18 cellular contexts compared by ENCODE assay signal in genomic region chr5:76701298-76701697, GRCh38. TPM values are rescaled to one million over a fixed set of nuclear protein-coding genes. Genes with fewer than 3 reads are reported as not detected.
DNase-seq lines count a peak whose midpoint lies in the region; ATAC-seq, FAIRE-seq and TF ChIP-seq lines count a peak whose summit lies in the region.
"Had no signal": no experiment of that assay in that cellular context is flagged by ENCODE, and none has a peak within 500 bp of the region (broad histone marks: within the 10 kb centered on the region; RNA-seq: fewer than 3 reads in every experiment).

No MANE protein-coding gene starts in this region.

- TF ChIP-seq CTCF in A549 (IDR thresholded peaks at IDR 0.05), result no peak
- TF ChIP-seq CTCF in brain microvascular endothelial cell (IDR thresholded peaks at IDR 0.05; ENCODE audit: low read depth, low read length, missing control alignments), result no peak

- TF ChIP-seq POLR2A in A549 (IDR thresholded peaks at IDR 0.05; ENCODE audit: low read length), result no peak

- H3K36me3 ChIP-seq in MG63 (no peaks in the 10 kb centered on the region), brain microvascular endothelial cell (replicated peaks) (no peaks in the 10 kb centered on the region)

- no peaks in the 10 kb centered on the region for H3K9me3 ChIP-seq in A549
- H3K9me3 ChIP-seq in MG63, result no peaks in the 10 kb centered on the region
- H3K9me3 ChIP-seq: stomach had no signal

- no peaks in the 10 kb centered on the region for H3K9me3 Mint-ChIP-seq in activated CD4-positive, alpha-beta T cell treated with anti-CD3 and anti-CD28 coated beads, Interleukin-2, amount 10 ng/mL, durations not matched to agents 24 days and 14 days
- H3K9me3 Mint-ChIP-seq: activated naive CD4-positive, alpha-beta T cell treated with anti-CD3 and anti-CD28 coated beads, Interleukin-2, amount 50 U/mL, for 24 hours; T-helper 1 cell treated with Interleukin-12 subunit alpha and Interleukin-12 subunit beta and Interleukin-4 antibody, amounts not matched to agents 30 μg/mL and 1 μg/mL, for 36 hours had no signal

- peak overlapping the region; percentile 44 for H3K4me2 ChIP-seq in A549

- no peak; a peak in 1 of 5 replicates for TF ChIP-seq RAD21 in A549 (conservative IDR thresholded peaks at IDR 0.05 in 1 of 2, IDR thresholded peaks at IDR 0.05 in 1 of 2)

- H3K27me3 Mint-ChIP-seq in activated CD4-positive, alpha-beta T cell treated with anti-CD3 and anti-CD28 coated beads, Interleukin-2, amount 10 ng/mL, durations not matched to agents 24 days and 14 days, result no peaks in the 10 kb centered on the region
- H3K27me3 Mint-ChIP-seq: activated naive CD4-positive, alpha-beta T cell treated with anti-CD3 and anti-CD28 coated beads, Interleukin-2, amount 50 U/mL, for 24 hours had no signal

- no peak for FAIRE-seq in A549 (lab: Jason Lieb, UNC)
- FAIRE-seq: islet of Langerhans had no signal

- peaks cover 2% of the 10 kb centered on the region for H3K4me1 Mint-ChIP-seq in activated CD4-positive, alpha-beta T cell treated with anti-CD3 and anti-CD28 coated beads, Interleukin-2, amount 10 ng/mL, durations not matched to agents 24 days and 14 days
- H3K4me1 Mint-ChIP-seq: activated naive CD4-positive, alpha-beta T cell treated with anti-CD3 and anti-CD28 coated beads, Interleukin-2, amount 50 U/mL, for 24 hours had no signal

- intact Hi-C loops in activated CD4-positive, alpha-beta T cell treated with anti-CD3 and anti-CD28 coated beads, Interleukin-2, amount 10 ng/mL, durations not matched to agents 24 days and 14 days (cut with micrococcal nuclease), result no loop called here

- WGBS in A549 (ENCODE audit: missing lambda C conversion rate), result 5% methylated on average over 2 of the region's 2 CpGs

- peak; percentile 96 for ATAC-seq in A549
- ATAC-seq: activated CD8-positive, alpha-beta T cell treated with anti-CD3 and anti-CD28 coated beads, Interleukin-2, amount 10 ng/mL, durations not matched to agents 7 days and 5 days had no signal

- peaks cover 14% of the 10 kb centered on the region for H3K4me1 ChIP-seq in A549

- H3K27ac Mint-ChIP-seq in activated CD4-positive, alpha-beta T cell treated with anti-CD3 and anti-CD28 coated beads, Interleukin-2, amount 10 ng/mL, durations not matched to agents 24 days and 14 days, result no peak overlapping the region
- H3K27ac Mint-ChIP-seq: activated CD8-positive, alpha-beta T cell treated with anti-CD3 and anti-CD28 coated beads, Interleukin-2, amount 10 ng/mL, durations not matched to agents 7 days and 5 days; T-helper 1 cell treated with Interleukin-12 subunit alpha and Interleukin-12 subunit beta and Interleukin-4 antibody, amounts not matched to agents 30 μg/mL and 1 μg/mL, for 36 hours had no signal

- H3K36me3 Mint-ChIP-seq in activated CD4-positive, alpha-beta T cell treated with anti-CD3 and anti-CD28 coated beads, Interleukin-2, amount 10 ng/mL, durations not matched to agents 24 days and 14 days (ENCODE audit: low read depth), result peaks cover 39% of the 10 kb centered on the region

- in situ Hi-C loops in brain microvascular endothelial cell (cut with HindIII; ENCODE audit: low pct_ligation_motif_present, low sequenced_read_pairs), result no loop called here

- CTCF ChIA-PET in A549 (lab: Yijun Ruan, JAX), result interaction anchor here (0.9 to 1.8 kb wide), 4 partner anchors 9 to 100 kb away, joined by 3 to 5 read pairs (median 4); no protein-coding TSS in a partner anchor

- H3K4me3 ChIP-seq in A549, result no peak overlapping the region
- no peak overlapping the region for H3K4me3 ChIP-seq in MG63
- H3K4me3 ChIP-seq in brain microvascular endothelial cell (ENCODE audit: low read depth, low read length), result no peak overlapping the region
- H3K4me3 ChIP-seq: stomach had no signal

- peak in 1 of 2 experiments; percentile 71 for DNase-seq in A549 (ENCODE audit: low read depth in 1 of 2, low spot score in 1 of 2)
- DNase-seq in MG63, result peak; percentile 79
- peak; percentile 89 for DNase-seq in brain microvascular endothelial cell
- DNase-seq in kidney glomerular epithelial cell (lab: John Stamatoyannopoulos, UW), result peak; percentile 88
- no peak for DNase-seq in epidermal melanocyte (ENCODE audit: insufficient read length, low spot score)
- no peak for DNase-seq in NCI-H1930 (lab: John Stamatoyannopoulos, UW)
- no peak for DNase-seq in activated CD4-positive, alpha-beta T cell treated with anti-CD3 and anti-CD28 coated beads, Interleukin-2, amount 50 U/mL, for 1 hour
- DNase-seq in activated CD4-positive, alpha-beta T cell treated with anti-CD3 and anti-CD28 coated beads, Interleukin-2, amount 10 ng/mL, durations not matched to agents 24 days and 14 days, result no peak
- DNase-seq: activated CD8-positive, alpha-beta T cell treated with anti-CD3 and anti-CD28 coated beads, Interleukin-2, amount 10 ng/mL, durations not matched to agents 7 days and 5 days; AML-193; NCI-H1436 treated with DMSO at 0.1 percent for 48 hours; NCI-H748 treated with DMSO at 0.1 percent for 48 hours; nucleus accumbens; stimulated activated CD4-positive, alpha-beta T cell treated with anti-CD3 and anti-CD28 coated beads, Interleukin-2, amount 100 ng/mL, for 24 hours; stomach had no signal

- POLR2A ChIA-PET in A549 (lab: Yijun Ruan, JAX), result interaction anchor here (0.9 kb wide), 1 partner anchor 12 kb away, joined by 3 read pairs; no protein-coding TSS in a partner anchor

- H3K27ac ChIP-seq in A549 (peak overlapping the region in 1 of 2 experiments; percentile 27; a peak in 1 of 6 replicates), brain microvascular endothelial cell (no peak overlapping the region)
- H3K27ac ChIP-seq: stomach had no signal

- TF ChIP-seq EP300 in A549 (IDR thresholded peaks at IDR 0.05), result peak; percentile 42 to 59; a peak in 2 of 5 replicates

- H3K4me3 Mint-ChIP-seq in activated CD4-positive, alpha-beta T cell treated with anti-CD3 and anti-CD28 coated beads, Interleukin-2, amount 10 ng/mL, durations not matched to agents 24 days and 14 days, result no peak overlapping the region
- H3K4me3 Mint-ChIP-seq: activated CD8-positive, alpha-beta T cell treated with anti-CD3 and anti-CD28 coated beads, Interleukin-2, amount 10 ng/mL, durations not matched to agents 7 days and 5 days; activated naive CD4-positive, alpha-beta T cell treated with anti-CD3 and anti-CD28 coated beads, Interleukin-2, amount 50 U/mL, for 24 hours; T-helper 1 cell treated with Interleukin-12 subunit alpha and Interleukin-12 subunit beta and Interleukin-4 antibody, amounts not matched to agents 30 μg/mL and 1 μg/mL, for 36 hours had no signal

- H3K27me3 ChIP-seq in MG63, result no peaks in the 10 kb centered on the region
- no peaks in the 10 kb centered on the region for H3K27me3 ChIP-seq in brain microvascular endothelial cell (replicated peaks)
- H3K27me3 ChIP-seq: stomach had no signal

TF ChIP-seq in A549, 52 proteins besides CTCF, POLR2A, EP300 and RAD21 (continues in another document):
- TF ChIP-seq MAZ (IDR thresholded peaks at IDR 0.05; ENCODE audit: borderline replicate concordance, low read depth, low read length) (no peak), TP53 (CRISPR knock-in tag; IDR thresholded peaks at IDR 0.05) (no peak), NFE2L2 (conservative IDR thresholded peaks at IDR 0.05; ENCODE audit: low read length) (no peak), HOXB13 (CRISPR knock-in tag; IDR thresholded peaks at IDR 0.05; ENCODE audit: low read depth) (no peak), TFCP2L1 (CRISPR knock-in tag; IDR thresholded peaks at IDR 0.05) (no peak), EHF (CRISPR knock-in tag; IDR thresholded peaks at IDR 0.05) (no peak), ESRRA (IDR thresholded peaks at IDR 0.05; ENCODE audit: borderline replicate concordance, low read length) (no peak), MYC (IDR thresholded peaks at IDR 0.05; ENCODE audit: borderline replicate concordance, low read length) (no peak), JUN (IDR thresholded peaks at IDR 0.05) (peak; percentile 29 to 68; a peak in 3 of 5 replicates), CHD4 (IDR thresholded peaks at IDR 0.05; ENCODE audit: borderline replicate concordance) (no peak), GATA3 (IDR thresholded peaks at IDR 0.05; ENCODE audit: borderline replicate concordance) (peak; percentile 41; the same call in 1 of the 2 replicates)
- TF ChIP-seq, protein P1, sequence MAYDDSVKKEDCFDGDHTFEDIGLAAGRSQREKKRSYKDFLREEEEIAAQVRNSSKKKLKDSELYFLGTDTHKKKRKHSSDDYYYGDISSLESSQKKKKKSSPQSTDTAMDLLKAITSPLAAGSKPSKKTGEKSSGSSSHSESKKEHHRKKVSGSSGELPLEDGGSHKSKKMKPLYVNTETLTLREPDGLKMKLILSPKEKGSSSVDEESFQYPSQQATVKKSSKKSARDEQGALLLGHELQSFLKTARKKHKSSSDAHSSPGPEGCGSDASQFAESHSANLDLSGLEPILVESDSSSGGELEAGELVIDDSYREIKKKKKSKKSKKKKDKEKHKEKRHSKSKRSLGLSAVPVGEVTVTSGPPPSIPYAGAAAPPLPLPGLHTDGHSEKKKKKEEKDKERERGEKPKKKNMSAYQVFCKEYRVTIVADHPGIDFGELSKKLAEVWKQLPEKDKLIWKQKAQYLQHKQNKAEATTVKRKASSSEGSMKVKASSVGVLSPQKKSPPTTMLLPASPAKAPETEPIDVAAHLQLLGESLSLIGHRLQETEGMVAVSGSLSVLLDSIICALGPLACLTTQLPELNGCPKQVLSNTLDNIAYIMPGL (CRISPR knock-in tag; IDR thresholded peaks at IDR 0.05; ENCODE audit: borderline replicate concordance), result no peak
- TF ChIP-seq, protein P2, sequence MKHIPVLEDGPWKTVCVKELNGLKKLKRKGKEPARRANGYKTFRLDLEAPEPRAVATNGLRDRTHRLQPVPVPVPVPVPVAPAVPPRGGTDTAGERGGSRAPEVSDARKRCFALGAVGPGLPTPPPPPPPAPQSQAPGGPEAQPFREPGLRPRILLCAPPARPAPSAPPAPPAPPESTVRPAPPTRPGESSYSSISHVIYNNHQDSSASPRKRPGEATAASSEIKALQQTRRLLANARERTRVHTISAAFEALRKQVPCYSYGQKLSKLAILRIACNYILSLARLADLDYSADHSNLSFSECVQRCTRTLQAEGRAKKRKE (CRISPR knock-in tag; IDR thresholded peaks at IDR 0.05; ENCODE audit: low read depth), result no peak
- TF ChIP-seq, protein P3, sequence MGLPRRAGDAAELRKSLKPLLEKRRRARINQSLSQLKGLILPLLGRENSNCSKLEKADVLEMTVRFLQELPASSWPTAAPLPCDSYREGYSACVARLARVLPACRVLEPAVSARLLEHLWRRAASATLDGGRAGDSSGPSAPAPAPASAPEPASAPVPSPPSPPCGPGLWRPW (IDR thresholded peaks at IDR 0.05), result peak; percentile 84

RNA-seq across cellular contexts. Expression of gene F2R, which starts 14.6 kb away (rescaled TPM):
- polyA plus RNA-seq in A549 (2011; rRNA removed) (114 and 131 TPM in 2 replicates), A549 (2017; fragmentation: RNase III; extraction: RNeasy Plus Mini Kit Qiagen cat#74134 plus additional on column Dnase treatment) (19.4 to 30.4 TPM (median 26.3 TPM) in 3 replicates)
- 28.2 and 38.5 TPM in 2 replicates for polyA plus RNA-seq in A549 (2012; cell fraction: cytosol; rRNA removed)
- polyA plus RNA-seq in A549 (2012; cell fraction: nucleus; rRNA removed), result 21.4 and 25.3 TPM in 2 replicates
- 76.1 and 95.1 TPM in 2 replicates for polyA minus RNA-seq in A549 (2011; rRNA and poly(A)+ RNA removed)
- 12.5 and 13.4 TPM in 2 replicates for total RNA-seq in MG63 (2014; rRNA removed; shearing (Covaris generic); ENCODE audit: low replicate concordance)
- total RNA-seq in activated CD4-positive, alpha-beta T cell treated with anti-CD3 and anti-CD28 coated beads, Interleukin-2, amount 10 ng/mL, durations not matched to agents 24 days and 14 days, result 2.3 and 2.9 TPM in 2 replicates

Comparison
In these comparisons a context has a peak if more than half of its experiments do, and no peak if none do; other contexts are left out.
1. DNase-seq: peak in MG63 (single experiment), brain microvascular endothelial cell (single experiment) and kidney glomerular epithelial cell (single experiment); none in epidermal melanocyte (single experiment), NCI-H1930 (0 of 2), activated CD4-positive, alpha-beta T cell treated with anti-CD3 and anti-CD28 coated beads, Interleukin-2, amount 50 U/mL, for 1 hour (single experiment) and activated CD4-positive, alpha-beta T cell treated with anti-CD3 and anti-CD28 coated beads, Interleukin-2, amount 10 ng/mL, durations not matched to agents 24 days and 14 days (single experiment).